ENCODE assay signal across 1 cellular context in the genomic region with DNA sequence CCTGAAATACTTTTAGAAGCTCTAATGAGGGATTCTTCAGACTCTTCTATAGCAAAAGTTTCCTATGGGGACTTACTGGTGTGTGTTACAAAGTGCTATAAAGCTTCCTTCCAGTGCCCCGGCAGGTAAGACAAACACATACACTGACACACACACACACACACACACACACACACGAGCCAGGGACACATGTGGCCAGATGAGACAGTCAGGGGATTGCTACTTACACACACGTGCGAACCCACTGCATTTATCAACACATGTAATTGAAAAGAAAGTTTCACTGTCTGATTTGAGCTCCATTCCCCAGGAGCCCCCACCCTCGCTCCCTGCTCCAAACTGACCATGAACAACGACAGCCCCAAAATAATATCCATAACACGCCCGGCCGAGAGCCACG.
TF ChIP-seq lines count a peak whose summit lies in the region.

No MANE protein-coding gene starts in this region.

TF ChIP-seq in H1, 55 proteins besides CTCF, POLR2A, EP300 and RAD21 (continued from another document):
- TF ChIP-seq KDM5A (IDR thresholded peaks at IDR 0.05; ENCODE audit: low read length), result no peak
